8 cellular contexts compared by ENCODE assay signal in genomic region chr2:55010149-55010591, GRCh38. TPM values are rescaled to one million over a fixed set of nuclear protein-coding genes. Genes with fewer than 3 reads are reported as not detected.
A peak's percentile ranks its signal among the peaks of the same experiment; 100 is the strongest.
DNase-seq lines count a peak whose midpoint lies in the region; ATAC-seq, FAIRE-seq and TF ChIP-seq lines count a peak whose summit lies in the region.

No MANE protein-coding gene starts in this region.

- peak overlapping the region; percentile 80 for H3K4me2 ChIP-seq in A549

- H3K9me3 Mint-ChIP-seq in activated T-helper 2 cell treated with anti-CD3 and anti-CD28 coated beads, Interferon-gamma antibody, Interleukin-2, Interleukin-4, amounts not matched to agents 10 μg/mL and 5 μg/mL and 100 μg/mL, durations not matched to agents 14 hours and 24 hours and 36 hours: no peaks in the 10 kb centered on the region

- H3K27ac ChIP-seq in A549: peak overlapping the region; percentile 1 to 68; a peak in 4 of 6 replicates
- peak overlapping the region in 3 of 4 donors; percentile 28 to 51 (median 49) for H3K27ac ChIP-seq in gastroesophageal sphincter

- peak overlapping the region; percentile 70 for H3K27ac Mint-ChIP-seq in activated T-helper 2 cell treated with anti-CD3 and anti-CD28 coated beads, Interferon-gamma antibody, Interleukin-2, Interleukin-4, amounts not matched to agents 10 μg/mL and 5 μg/mL and 100 μg/mL, durations not matched to agents 14 hours and 24 hours and 36 hours

- no peaks in the 10 kb centered on the region for H3K36me3 ChIP-seq in gastroesophageal sphincter

- TF ChIP-seq POLR2A in A549 (IDR thresholded peaks at IDR 0.05; ENCODE audit: low read length) (no peak), gastroesophageal sphincter (IDR thresholded peaks at IDR 0.05) (no peak)

- no peaks in the 10 kb centered on the region for H3K27me3 Mint-ChIP-seq in activated T-helper 2 cell treated with anti-CD3 and anti-CD28 coated beads, Interferon-gamma antibody, Interleukin-2, Interleukin-4, amounts not matched to agents 10 μg/mL and 5 μg/mL and 100 μg/mL, durations not matched to agents 14 hours and 24 hours and 36 hours (ENCODE audit: low read depth)

- POLR2A ChIA-PET in A549 (lab: Yijun Ruan, JAX): interaction anchor here (1.9 kb wide), 1 partner anchor 40 kb away, joined by 4 read pairs; the partner anchor contains the start of gene RTN4

- no peak for FAIRE-seq in A549 (lab: Jason Lieb, UNC)
- peak; percentile 89 for FAIRE-seq in GM18507 (lab: Jason Lieb, UNC)

- TF ChIP-seq EP300 in A549 (IDR thresholded peaks at IDR 0.05) (no peak), gastroesophageal sphincter (IDR thresholded peaks at IDR 0.05) (no peak)

- no peaks in the 10 kb centered on the region for H3K27me3 ChIP-seq in gastroesophageal sphincter

- TF ChIP-seq RAD21 in A549 (conservative IDR thresholded peaks at IDR 0.05 in 1 of 2, IDR thresholded peaks at IDR 0.05 in 1 of 2): no peak

- 6% methylated on average over 5 of the region's 5 CpGs for WGBS in A549 (ENCODE audit: missing lambda C conversion rate)
- 1 to 2% methylated on average over 5 of the region's 5 CpGs for WGBS in gastroesophageal sphincter (ENCODE audit: low coverage in 1 of 2), 2 donors

- H3K4me3 Mint-ChIP-seq in activated T-helper 2 cell treated with anti-CD3 and anti-CD28 coated beads, Interferon-gamma antibody, Interleukin-2, Interleukin-4, amounts not matched to agents 10 μg/mL and 5 μg/mL and 100 μg/mL, durations not matched to agents 14 hours and 24 hours and 36 hours (ENCODE audit: low read depth): peak overlapping the region; percentile 85

- peak; percentile 26 to 67 for DNase-seq in A549 (ENCODE audit: low read depth in 1 of 2, low spot score in 1 of 2)
- DNase-seq in GM18507 (ENCODE audit: extremely low spot score, insufficient read length, low read depth): no peak
- DNase-seq in NCI-H82 (lab: John Stamatoyannopoulos, UW): peak; percentile 70
- peak; percentile 40 for DNase-seq in activated T-helper 2 cell treated with anti-CD3 and anti-CD28 coated beads, Interferon-gamma antibody, Interleukin-2, Interleukin-4, amounts not matched to agents 10 μg/mL and 5 μg/mL and 100 μg/mL, durations not matched to agents 14 hours and 24 hours and 36 hours (ENCODE audit: low spot score)
- peak in 9 of 10 donors; percentile 27 to 90 (median 54) for DNase-seq in posterior cingulate gyrus
- no peak for DNase-seq in NCI-H774 (lab: John Stamatoyannopoulos, UW)

- intact Hi-C loops in activated T-helper 2 cell treated with anti-CD3 and anti-CD28 coated beads, Interferon-gamma antibody, Interleukin-2, Interleukin-4, amounts not matched to agents 10 μg/mL and 5 μg/mL and 100 μg/mL, durations not matched to agents 14 hours and 24 hours and 36 hours (cut with micrococcal nuclease): loop anchor here (2.0 to 10.0 kb wide), 4 partner anchors 39 to 285 kb away; partner anchors contain the start of gene EML6
- intact Hi-C loops in posterior cingulate gyrus (cut with DNase I): loop anchor here (5.0 kb wide), 1 partner anchor 108 kb away; no protein-coding TSS in a partner anchor

- H3K4me1 ChIP-seq in A549: peaks cover 94% of the 10 kb centered on the region
- H3K4me1 ChIP-seq in gastroesophageal sphincter: peaks cover 27 to 99% (median 31%) of the 10 kb centered on the region in 3 donors

- H3K9me3 ChIP-seq in A549 (no peaks in the 10 kb centered on the region), gastroesophageal sphincter (no peaks in the 10 kb centered on the region)

- H3K4me3 ChIP-seq in A549 (peak overlapping the region; percentile 15; the same call in 2 of the 3 replicates), gastroesophageal sphincter (peak overlapping the region; percentile 33 to 47)

- CTCF ChIA-PET in A549 (lab: Yijun Ruan, JAX): interaction anchor here (1.0 to 16.6 kb wide), 8 partner anchors 11 to 160 kb away, joined by 3 to 351 read pairs (median 4); no protein-coding TSS in a partner anchor

- peak; percentile 76 to 81 for ATAC-seq in A549
- peak; percentile 90 for ATAC-seq in HG02938 (IDR thresholded peaks at IDR 0.05; ENCODE audit: unreplicated experiment)
- ATAC-seq in gastroesophageal sphincter: peak; percentile 85

- H3K4me1 Mint-ChIP-seq in activated T-helper 2 cell treated with anti-CD3 and anti-CD28 coated beads, Interferon-gamma antibody, Interleukin-2, Interleukin-4, amounts not matched to agents 10 μg/mL and 5 μg/mL and 100 μg/mL, durations not matched to agents 14 hours and 24 hours and 36 hours (ENCODE audit: low read depth): peaks cover 56% of the 10 kb centered on the region

- peaks cover 2% of the 10 kb centered on the region for H3K36me3 Mint-ChIP-seq in activated T-helper 2 cell treated with anti-CD3 and anti-CD28 coated beads, Interferon-gamma antibody, Interleukin-2, Interleukin-4, amounts not matched to agents 10 μg/mL and 5 μg/mL and 100 μg/mL, durations not matched to agents 14 hours and 24 hours and 36 hours (ENCODE audit: low read depth)

- TF ChIP-seq CTCF in A549 (IDR thresholded peaks at IDR 0.05): no peak
- no peak for TF ChIP-seq CTCF in gastroesophageal sphincter (IDR thresholded peaks at IDR 0.05)

TF ChIP-seq in A549, 52 proteins besides CTCF, POLR2A, EP300 and RAD21:
- TF ChIP-seq E2F6 (IDR thresholded peaks at IDR 0.05; ENCODE audit: borderline replicate concordance, low read depth) (no peak), USF2 (IDR thresholded peaks at IDR 0.05) (peak; percentile 56), HOXA7 (CRISPR knock-in tag; IDR thresholded peaks at IDR 0.05) (no peak), POLR2AphosphoS2 (conservative IDR thresholded peaks at IDR 0.05; ENCODE audit: low read length) (peak; percentile 78; the same call in 1 of the 2 replicates)

RNA-seq across cellular contexts. Expression of gene RTN4, which starts 40.1 kb away (rescaled TPM):
- polyA plus RNA-seq in A549 (2011; rRNA removed) (302 and 336 TPM in 2 replicates), A549 (2017; fragmentation: RNase III; extraction: RNeasy Plus Mini Kit Qiagen cat#74134 plus additional on column Dnase treatment) (367 to 403 TPM (median 394 TPM) in 3 replicates)
- 195 and 217 TPM in 2 replicates for polyA plus RNA-seq in A549 (2012; cell fraction: cytosol; rRNA removed)
- polyA plus RNA-seq in A549 (2012; cell fraction: nucleus; rRNA removed): 194 and 224 TPM in 2 replicates
- 164 and 187 TPM in 2 replicates for polyA minus RNA-seq in A549 (2011; rRNA and poly(A)+ RNA removed)
- total RNA-seq in activated T-helper 2 cell treated with anti-CD3 and anti-CD28 coated beads, Interferon-gamma antibody, Interleukin-2, Interleukin-4, amounts not matched to agents 10 μg/mL and 5 μg/mL and 100 μg/mL, durations not matched to agents 14 hours and 24 hours and 36 hours: 91.2 and 93.3 TPM in 2 replicates
- total RNA-seq in gastroesophageal sphincter: 100 to 1,000 TPM; 216 to 304 (median 228) TPM

Comparison
In these comparisons a context has a peak if more than half of its experiments do, and no peak if none do; other contexts are left out.
1. DNase-seq: peak in A549 (2 of 2), NCI-H82 (single experiment), activated T-helper 2 cell treated with anti-CD3 and anti-CD28 coated beads, Interferon-gamma antibody, Interleukin-2, Interleukin-4, amounts not matched to agents 10 μg/mL and 5 μg/mL and 100 μg/mL, durations not matched to agents 14 hours and 24 hours and 36 hours (single experiment) and posterior cingulate gyrus (9 of 10); none in GM18507 (single experiment) and NCI-H774 (single experiment).
2. Peak in every context shown above with its lines, with median percentiles within 50 percentile points of each other: ATAC-seq.